Comparison of ENCODE assay signal across 21 cellular contexts in the genomic region with DNA sequence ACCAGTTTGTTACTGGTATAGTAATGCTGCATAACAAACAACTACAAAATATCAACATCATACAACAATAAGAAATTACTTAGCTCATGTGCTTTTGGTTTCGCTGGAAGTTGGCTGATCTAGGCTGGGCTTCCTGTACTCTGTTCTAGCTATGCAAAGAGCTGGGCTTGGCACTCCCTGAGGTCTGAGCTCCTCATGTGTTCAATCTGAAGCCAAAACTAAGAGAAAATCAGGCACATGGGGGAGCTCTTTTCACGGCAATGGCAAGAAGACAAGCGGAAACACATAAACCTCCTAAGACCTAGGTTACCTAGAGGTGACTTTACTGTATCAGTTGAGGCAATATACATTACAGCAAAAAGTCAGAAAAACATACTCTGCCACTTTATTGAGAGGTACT.
DNase-seq lines count a peak whose midpoint lies in the region; ATAC-seq and TF ChIP-seq lines count a peak whose summit lies in the region.
"Had no signal": no experiment of that assay in that cellular context is flagged by ENCODE, and none has a peak within 500 bp of the region (broad histone marks: within the 10 kb centered on the region; RNA-seq: fewer than 3 reads in every experiment).

No MANE protein-coding gene starts in this region.

- H3K4me3 Mint-ChIP-seq in MCF 10A (ENCODE audit: unreplicated experiment), result no peak overlapping the region
- H3K4me3 Mint-ChIP-seq in endothelial cell (ENCODE audit: unreplicated experiment), result no peak overlapping the region
- H3K4me3 Mint-ChIP-seq: activated naive CD8-positive, alpha-beta T cell treated with anti-CD3 and anti-CD28 coated beads for 36 hours; activated T-helper 17 cell treated with anti-CD3 and anti-CD28 coated beads, Interleukin-2, amount 50 U/mL, for 72 hours; T-helper 1 cell treated with Interleukin-12 subunit alpha and Interleukin-12 subunit beta and Interleukin-4 antibody, amounts not matched to agents 30 μg/mL and 1 μg/mL, for 36 hours had no signal

- no peaks in the 10 kb centered on the region for H3K36me3 ChIP-seq in breast epithelium
- H3K36me3 ChIP-seq in NT2/D1 (ENCODE audit: insufficient read depth, insufficient read length, low read length), result no peaks in the 10 kb centered on the region
- H3K36me3 ChIP-seq in neuronal stem cell (replicated peaks in 1 of 2; ENCODE audit: control insufficient read depth in 2 of 2, insufficient read depth in 2 of 2, low read length in 2 of 2), result no peaks in the 10 kb centered on the region
- H3K36me3 ChIP-seq: left ventricle myocardium inferior, tibial nerve had no signal

- H3K4me2 ChIP-seq in neuronal stem cell (ENCODE audit: insufficient read depth, low read length, poor library complexity, severe bottlenecking), result no peak overlapping the region

- no peak overlapping the region for H2BK120ac ChIP-seq in neuronal stem cell (ENCODE audit: low read depth, low read length)

- no peaks in the 10 kb centered on the region for H3K36me3 Mint-ChIP-seq in MCF 10A (ENCODE audit: insufficient read depth, unreplicated experiment)
- no peaks in the 10 kb centered on the region for H3K36me3 Mint-ChIP-seq in endothelial cell (ENCODE audit: low read depth, unreplicated experiment)
- H3K36me3 Mint-ChIP-seq: activated naive CD8-positive, alpha-beta T cell treated with anti-CD3 and anti-CD28 coated beads for 36 hours had no signal

- no peak overlapping the region for H3K23ac ChIP-seq in neuronal stem cell (ENCODE audit: low read depth, low read length, poor library complexity)

- no peak overlapping the region for H4K8ac ChIP-seq in neuronal stem cell (ENCODE audit: low read depth, low read length)

- TF ChIP-seq CTCF in MCF 10A (IDR thresholded peaks at IDR 0.05; ENCODE audit: unreplicated experiment), result peak; percentile 24
- no peak for TF ChIP-seq CTCF in breast epithelium (IDR thresholded peaks at IDR 0.05)
- TF ChIP-seq CTCF in endothelial cell (IDR thresholded peaks at IDR 0.05; ENCODE audit: unreplicated experiment), result no peak

- no TSS peak for BruUV-seq in MCF 10A (replicated peaks; lab: Mats Ljungman, UMichigan)

- POLR2A ChIA-PET in MCF 10A (lab: Yijun Ruan, JAX), result no interaction called here

- H3K4me3 ChIP-seq in breast epithelium (no peak overlapping the region), NT2/D1 (ENCODE audit: insufficient read length, low read depth) (no peak overlapping the region), neuronal stem cell (ENCODE audit: low read length in 2 of 2) (no peak overlapping the region)
- H3K4me3 ChIP-seq: left ventricle myocardium inferior, tibial nerve had no signal

- no peak overlapping the region for H2BK12ac ChIP-seq in neuronal stem cell (ENCODE audit: low read length)

- H3K9me3 ChIP-seq in breast epithelium (no peaks in the 10 kb centered on the region), NT2/D1 (ENCODE audit: insufficient read depth, low read length) (no peaks in the 10 kb centered on the region), neuronal stem cell (replicated peaks in 1 of 2; ENCODE audit: control insufficient read depth in 2 of 2, insufficient read depth in 1 of 2, low read depth in 1 of 2, low read length in 2 of 2) (no peaks in the 10 kb centered on the region)
- H3K9me3 ChIP-seq: tibial nerve had no signal

- no peak overlapping the region for H3K27ac ChIP-seq in breast epithelium
- H3K27ac ChIP-seq in neuronal stem cell (replicated peaks; ENCODE audit: low read length), result no peak overlapping the region
- H3K27ac ChIP-seq: left ventricle myocardium inferior, tibial nerve had no signal

- H2AK5ac ChIP-seq in neuronal stem cell (ENCODE audit: low read depth, low read length), result no peak overlapping the region

- H3K4me1 Mint-ChIP-seq in MCF 10A (ENCODE audit: insufficient read depth, unreplicated experiment) (no peaks in the 10 kb centered on the region), endothelial cell (ENCODE audit: unreplicated experiment) (no peaks in the 10 kb centered on the region)
- H3K4me1 Mint-ChIP-seq: activated naive CD8-positive, alpha-beta T cell treated with anti-CD3 and anti-CD28 coated beads for 36 hours; activated T-helper 17 cell treated with anti-CD3 and anti-CD28 coated beads, Interleukin-2, amount 50 U/mL, for 72 hours had no signal

- no peaks in the 10 kb centered on the region for H3K79me1 ChIP-seq in neuronal stem cell (ENCODE audit: low read depth, low read length)

- H3K4ac ChIP-seq in neuronal stem cell (ENCODE audit: low read length), result no peak overlapping the region

- H2BK15ac ChIP-seq in neuronal stem cell (ENCODE audit: low read length), result no peak overlapping the region

- ATAC-seq in HG02870 (IDR thresholded peaks at IDR 0.05; ENCODE audit: unreplicated experiment), result no peak
- ATAC-seq: activated T-helper 17 cell treated with anti-CD3 and anti-CD28 coated beads, Interleukin-2, amount 50 U/mL, for 72 hours; stimulated activated naive CD8-positive, alpha-beta T cell treated with anti-CD3 and anti-CD28 coated beads, Interleukin-15, Interleukin-2, amounts not matched to agents 100 U/mL and 50 U/mL, for 24 hours had no signal

- no peak overlapping the region for H2BK5ac ChIP-seq in neuronal stem cell (ENCODE audit: low read length)

- intact Hi-C loops in MCF 10A (cut with micrococcal nuclease), result loop anchor here (1.0 to 10.0 kb wide), 2 partner anchors 438 to 573 kb away; a partner anchor contains a TSS
- intact Hi-C loops in breast epithelium (cut with DNase I; ENCODE audit: low total_unique reads), result no loop called here

- H3K9me3 Mint-ChIP-seq in MCF 10A (ENCODE audit: unreplicated experiment), result no peaks in the 10 kb centered on the region
- H3K9me3 Mint-ChIP-seq in endothelial cell (ENCODE audit: unreplicated experiment), result no peaks in the 10 kb centered on the region

- H3K27me3 ChIP-seq in breast epithelium (no peaks in the 10 kb centered on the region), NT2/D1 (ENCODE audit: insufficient read depth, insufficient read length) (no peaks in the 10 kb centered on the region), neuronal stem cell (ENCODE audit: control insufficient read depth in 3 of 3, insufficient read depth in 3 of 3, low read depth in 1 of 3, low read length in 3 of 3) (no peaks in the 10 kb centered on the region)
- H3K27me3 ChIP-seq: tibial nerve had no signal

- no peak overlapping the region for H3K14ac ChIP-seq in neuronal stem cell (ENCODE audit: low read length)

- peak; percentile 0 for DNase-seq in MCF 10A (ENCODE audit: unreplicated experiment)
- no peak for DNase-seq in breast epithelium (ENCODE audit: low spot score in 2 of 2)
- peak; percentile 13 for DNase-seq in NT2/D1 (ENCODE audit: low read depth, low spot score)
- DNase-seq in endothelial cell (ENCODE audit: low spot score), result peak; percentile 5
- DNase-seq in neuronal stem cell (ENCODE audit: low spot score), result peak; percentile 0
- no peak for DNase-seq in medulla oblongata (ENCODE audit: extremely low spot score)
- no peak for DNase-seq in Kasumi-1 (lab: John Stamatoyannopoulos, UW)
- DNase-seq: activated CD4-positive, alpha-beta T cell treated with anti-CD3 and anti-CD28 coated beads, Interleukin-2, amount 50 U/mL, for 1 hour; activated naive CD8-positive, alpha-beta T cell treated with anti-CD3 and anti-CD28 coated beads for 36 hours; C1 segment of cervical spinal cord; effector CD8-positive, alpha-beta T cell; left ventricle myocardium inferior; NCI-H1694; NCI-H446; SIG-M5; small intestine; stimulated activated naive CD8-positive, alpha-beta T cell treated with anti-CD3 and anti-CD28 coated beads, Interleukin-15, Interleukin-2, amounts not matched to agents 100 U/mL and 50 U/mL, for 24 hours had no signal

- no peak overlapping the region for H4K91ac ChIP-seq in neuronal stem cell (ENCODE audit: low read depth, low read length, poor library complexity)

- H3K27ac Mint-ChIP-seq in MCF 10A (ENCODE audit: low read depth, unreplicated experiment) (no peak overlapping the region), endothelial cell (ENCODE audit: unreplicated experiment) (no peak overlapping the region)
- H3K27ac Mint-ChIP-seq: activated naive CD8-positive, alpha-beta T cell treated with anti-CD3 and anti-CD28 coated beads for 36 hours; activated T-helper 17 cell treated with anti-CD3 and anti-CD28 coated beads, Interleukin-2, amount 50 U/mL, for 72 hours; T-helper 1 cell treated with Interleukin-12 subunit alpha and Interleukin-12 subunit beta and Interleukin-4 antibody, amounts not matched to agents 30 μg/mL and 1 μg/mL, for 36 hours had no signal

- H3K4me1 ChIP-seq in breast epithelium, result no peaks in the 10 kb centered on the region
- H3K4me1 ChIP-seq in NT2/D1 (ENCODE audit: insufficient read depth, insufficient read length), result no peaks in the 10 kb centered on the region
- H3K4me1 ChIP-seq in neuronal stem cell (ENCODE audit: control insufficient read depth in 2 of 2, insufficient read depth in 1 of 2, low read depth in 1 of 2, low read length in 2 of 2), result no peaks in the 10 kb centered on the region
- H3K4me1 ChIP-seq: left ventricle myocardium inferior, tibial nerve had no signal

- no peak overlapping the region for H3K18ac ChIP-seq in neuronal stem cell (ENCODE audit: low read length)

- no peaks in the 10 kb centered on the region for H3K27me3 Mint-ChIP-seq in MCF 10A (ENCODE audit: insufficient read depth, unreplicated experiment)
- H3K27me3 Mint-ChIP-seq in endothelial cell (ENCODE audit: unreplicated experiment), result no peaks in the 10 kb centered on the region
- H3K27me3 Mint-ChIP-seq: activated naive CD8-positive, alpha-beta T cell treated with anti-CD3 and anti-CD28 coated beads for 36 hours; activated T-helper 17 cell treated with anti-CD3 and anti-CD28 coated beads, Interleukin-2, amount 50 U/mL, for 72 hours had no signal

- no peak for TF ChIP-seq POLR2A in breast epithelium (IDR thresholded peaks at IDR 0.05)

- CTCF ChIA-PET in MCF 10A (lab: Yijun Ruan, JAX), result interaction anchor here (0.8 to 1.5 kb wide), 5 partner anchors 9 to 1539 kb away, joined by 3 to 6 read pairs (median 3); no protein-coding TSS in a partner anchor

- H3K9ac ChIP-seq in NT2/D1 (ENCODE audit: insufficient read length, low read depth) (no peak overlapping the region), neuronal stem cell (ENCODE audit: low read depth, low read length, poor library complexity) (no peak overlapping the region)

- H2AFZ ChIP-seq in neuronal stem cell (ENCODE audit: low read length), result no peak overlapping the region

- no CpG with 5 or more reads among the region's 3 CpGs for WGBS in neuronal stem cell (ENCODE audit: extremely low coverage in 2 of 2, insufficient read length in 2 of 2, insufficient replicate concordance in 1 of 2), 2 donors

Comparison
In these comparisons a context has a peak if more than half of its experiments do, and no peak if none do; other contexts are left out.
1. DNase-seq: peak in MCF 10A (single experiment), NT2/D1 (single experiment), endothelial cell (single experiment) and neuronal stem cell (single experiment); none in breast epithelium (0 of 2), medulla oblongata (single experiment) and Kasumi-1 (0 of 2).